ENCODE assay signal across 13 cellular contexts in genomic region chr5:14457475-14457874, GRCh38.
DNase-seq lines count a peak whose midpoint lies in the region; ATAC-seq and TF ChIP-seq lines count a peak whose summit lies in the region.
"Had no signal": no experiment of that assay in that cellular context is flagged by ENCODE, and none has a peak within 500 bp of the region (broad histone marks: within the 10 kb centered on the region; RNA-seq: fewer than 3 reads in every experiment).

No MANE protein-coding gene starts in this region.

- intact Hi-C loops in activated T-helper 1 cell treated with anti-CD3 and anti-CD28 coated beads, Interleukin-12 subunit alpha, Interleukin-12 subunit beta, Interleukin-2, Interleukin-4 antibody, amounts not matched to agents 30 ng/mL and 10 ng/mL and 1 ng/mL, durations not matched to agents 14 hours and 24 hours and 36 hours (cut with micrococcal nuclease), result no loop called here

- H3K36me3 Mint-ChIP-seq in neural crest cell (ENCODE audit: low read depth), result peaks cover 29% of the 10 kb centered on the region
- H3K36me3 Mint-ChIP-seq in activated T-helper 1 cell treated with anti-CD3 and anti-CD28 coated beads, Interleukin-12 subunit alpha, Interleukin-12 subunit beta, Interleukin-2, Interleukin-4 antibody, amounts not matched to agents 30 ng/mL and 10 ng/mL and 1 ng/mL, durations not matched to agents 14 hours and 24 hours and 36 hours (ENCODE audit: low read depth), result no peaks in the 10 kb centered on the region

- peak overlapping the region; percentile 56 for H3K4me3 Mint-ChIP-seq in neural crest cell
- no peak overlapping the region for H3K4me3 Mint-ChIP-seq in activated T-helper 1 cell treated with anti-CD3 and anti-CD28 coated beads, Interleukin-12 subunit alpha, Interleukin-12 subunit beta, Interleukin-2, Interleukin-4 antibody, amounts not matched to agents 30 ng/mL and 10 ng/mL and 1 ng/mL, durations not matched to agents 14 hours and 24 hours and 36 hours

- DNase-seq in COLO668 (lab: John Stamatoyannopoulos, UW; ENCODE audit: unreplicated experiment) (peak; percentile 61), NCI-H187 treated with DMSO at 0.1 percent for 48 hours (lab: John Stamatoyannopoulos, UW) (peak; percentile 81), cerebellar cortex (ENCODE audit: low spot score) (peak; percentile 28), neural crest cell (ENCODE audit: low read depth, low spot score) (no peak), activated gamma-delta T cell treated with Interleukin-2 at 50 U/mL for 16 hours (no peak), HUDEP-2 (lab: John Stamatoyannopoulos, UW; ENCODE audit: unreplicated experiment in 76 of 76) (no peak)
- DNase-seq in activated T-helper 1 cell treated with anti-CD3 and anti-CD28 coated beads, Interleukin-12 subunit alpha, Interleukin-12 subunit beta, Interleukin-2, Interleukin-4 antibody, amounts not matched to agents 30 ng/mL and 10 ng/mL and 1 ng/mL, durations not matched to agents 14 hours and 24 hours and 36 hours (ENCODE audit: low spot score), result no peak
- DNase-seq: activated T-cell treated with anti-CD3 and anti-CD28 coated beads for 4 hours, mammary epithelial cell, NCI-H1105 treated with DMSO at 0.1 percent for 48 hours, occipital lobe, upper lobe of left lung had no signal

- no peaks in the 10 kb centered on the region for H3K27me3 Mint-ChIP-seq in neural crest cell (ENCODE audit: low read depth)
- H3K27me3 Mint-ChIP-seq in activated T-helper 1 cell treated with anti-CD3 and anti-CD28 coated beads, Interleukin-12 subunit alpha, Interleukin-12 subunit beta, Interleukin-2, Interleukin-4 antibody, amounts not matched to agents 30 ng/mL and 10 ng/mL and 1 ng/mL, durations not matched to agents 14 hours and 24 hours and 36 hours (ENCODE audit: insufficient read depth), result no peaks in the 10 kb centered on the region

- TF ChIP-seq CTCF in neural crest cell (conservative IDR thresholded peaks at IDR 0.05), result no peak

- ATAC-seq in HG03135 (IDR thresholded peaks at IDR 0.05; ENCODE audit: unreplicated experiment), result no peak

- peak overlapping the region; percentile 95 for H3K27ac Mint-ChIP-seq in neural crest cell (ENCODE audit: unreplicated experiment)
- no peak overlapping the region for H3K27ac Mint-ChIP-seq in activated T-helper 1 cell treated with anti-CD3 and anti-CD28 coated beads, Interleukin-12 subunit alpha, Interleukin-12 subunit beta, Interleukin-2, Interleukin-4 antibody, amounts not matched to agents 30 ng/mL and 10 ng/mL and 1 ng/mL, durations not matched to agents 14 hours and 24 hours and 36 hours

- H3K4me1 Mint-ChIP-seq in neural crest cell, result peaks cover 25% of the 10 kb centered on the region
- H3K4me1 Mint-ChIP-seq in activated T-helper 1 cell treated with anti-CD3 and anti-CD28 coated beads, Interleukin-12 subunit alpha, Interleukin-12 subunit beta, Interleukin-2, Interleukin-4 antibody, amounts not matched to agents 30 ng/mL and 10 ng/mL and 1 ng/mL, durations not matched to agents 14 hours and 24 hours and 36 hours (ENCODE audit: low read depth), result no peaks in the 10 kb centered on the region

- H3K9me3 Mint-ChIP-seq in neural crest cell, result peaks cover 3% of the 10 kb centered on the region
- H3K9me3 Mint-ChIP-seq in activated T-helper 1 cell treated with anti-CD3 and anti-CD28 coated beads, Interleukin-12 subunit alpha, Interleukin-12 subunit beta, Interleukin-2, Interleukin-4 antibody, amounts not matched to agents 30 ng/mL and 10 ng/mL and 1 ng/mL, durations not matched to agents 14 hours and 24 hours and 36 hours, result no peaks in the 10 kb centered on the region

Comparison
In these comparisons a context has a peak if more than half of its experiments do, and no peak if none do; other contexts are left out.
1. DNase-seq: peak in COLO668 (single experiment), NCI-H187 treated with DMSO at 0.1 percent for 48 hours (single experiment) and cerebellar cortex (single experiment); none in neural crest cell (single experiment), activated gamma-delta T cell treated with Interleukin-2 at 50 U/mL for 16 hours (single experiment), activated T-helper 1 cell treated with anti-CD3 and anti-CD28 coated beads, Interleukin-12 subunit alpha, Interleukin-12 subunit beta, Interleukin-2, Interleukin-4 antibody, amounts not matched to agents 30 ng/mL and 10 ng/mL and 1 ng/mL, durations not matched to agents 14 hours and 24 hours and 36 hours (single experiment) and HUDEP-2 (0 of 76).